ENCODE assay signal across 8 cellular contexts in the genomic region with DNA sequence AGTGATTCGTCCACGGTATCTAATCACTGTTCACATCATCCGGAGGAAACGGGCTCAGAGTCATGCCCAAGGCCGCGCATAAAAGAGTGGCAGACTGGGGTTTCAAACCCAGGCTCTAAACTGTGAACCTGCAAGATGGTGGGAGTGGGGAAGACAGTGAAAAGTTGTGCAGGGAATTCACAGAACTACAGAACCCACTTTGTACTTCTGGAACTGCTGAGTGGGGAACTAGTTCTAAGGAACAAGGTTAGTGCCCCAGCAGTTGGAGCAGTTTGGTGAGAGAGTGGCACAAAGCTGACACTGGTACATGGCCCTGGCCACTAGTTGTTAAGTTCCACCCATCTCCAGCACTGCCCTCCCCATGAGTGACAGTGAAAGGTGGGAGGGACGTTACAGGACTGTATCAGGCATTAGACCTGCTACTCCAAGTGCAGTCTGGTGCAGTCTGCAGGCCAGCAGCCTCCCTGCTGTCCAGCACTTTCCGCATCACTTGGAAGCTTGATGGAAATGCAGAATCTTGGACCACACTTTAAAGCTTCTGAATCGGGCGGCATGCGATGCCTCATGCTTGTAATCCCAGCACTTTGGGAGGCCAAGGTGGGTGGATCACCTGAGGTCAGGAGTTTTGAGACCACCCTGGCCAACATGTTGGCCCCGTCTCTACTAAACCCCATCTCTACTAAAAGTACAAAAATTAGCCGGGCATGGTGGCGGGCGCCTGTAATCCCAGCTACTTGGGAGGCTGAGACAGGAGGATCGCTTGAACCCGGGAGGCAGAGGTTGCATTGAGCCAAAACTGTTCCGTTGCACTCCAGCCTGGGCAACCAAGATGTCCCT. TPM values are rescaled to one million over a fixed set of nuclear protein-coding genes. Genes with fewer than 3 reads are reported as not detected.
DNase-seq lines count a peak whose midpoint lies in the region; ATAC-seq and TF ChIP-seq lines count a peak whose summit lies in the region.

No MANE protein-coding gene starts in this region.

- 39 to 50% methylated on average over 18 of the region's 18 CpGs for WGBS in testis, 2 donors

- no peaks in the 10 kb centered on the region for H3K27me3 ChIP-seq in KMS-11 (ENCODE audit: insufficient read depth, low read depth)
- no peaks in the 10 kb centered on the region for H3K27me3 ChIP-seq in WERI-Rb-1 (ENCODE audit: insufficient read depth, low read depth, severe bottlenecking)
- no peaks in the 10 kb centered on the region for H3K27me3 ChIP-seq in duodenal mucosa (ENCODE audit: control insufficient read depth in 1 of 2, insufficient read depth in 2 of 2, low read length in 2 of 2)
- no peaks in the 10 kb centered on the region for H3K27me3 ChIP-seq in testis

- ATAC-seq in memory B cell (ENCODE audit: low read depth) (peak; percentile 5), GM18498 (IDR thresholded peaks at IDR 0.05; ENCODE audit: unreplicated experiment) (no peak)

- peak overlapping the region; percentile 21 for H2AFZ ChIP-seq in KMS-11 (ENCODE audit: low read depth)

- DNase-seq in WERI-Rb-1 (peak; percentile 78), memory B cell (ENCODE audit: low spot score in 2 of 2) (peak; percentile 43 to 47), testis (peak; percentile 88), NCI-H1092 treated with DMSO at 0.1 percent for 48 hours (lab: John Stamatoyannopoulos, UW) (no peak)

- peak overlapping the region; percentile 40 for H3K4me3 ChIP-seq in KMS-11 (IDR thresholded peaks at IDR 0.05; ENCODE audit: insufficient read depth, low read depth, low read length)
- H3K4me3 ChIP-seq in WERI-Rb-1 (ENCODE audit: low read depth, low read length) = peak overlapping the region; percentile 63
- peak overlapping the region; percentile 57 to 62 for H3K4me3 ChIP-seq in duodenal mucosa (ENCODE audit: low read depth in 1 of 2, low read length in 2 of 2)
- H3K4me3 ChIP-seq in testis = peak overlapping the region; percentile 60 to 89

- H3K36me3 Mint-ChIP-seq in memory B cell = no peaks in the 10 kb centered on the region

- H3K4me1 Mint-ChIP-seq in memory B cell = peaks cover 23% of the 10 kb centered on the region

- TF ChIP-seq CTCF in KMS-11 (conservative IDR thresholded peaks at IDR 0.05; ENCODE audit: low read depth, low read length) = no peak
- no peak for TF ChIP-seq CTCF in WERI-Rb-1 (IDR thresholded peaks at IDR 0.05; ENCODE audit: low read depth, low read length)
- TF ChIP-seq CTCF in testis (IDR thresholded peaks at IDR 0.05) = no peak

- H3K4me1 ChIP-seq in ES-I3 (ENCODE audit: insufficient read depth, low read length) = peaks cover 18% of the 10 kb centered on the region
- H3K4me1 ChIP-seq in KMS-11 (ENCODE audit: low read depth, poor library complexity, severe bottlenecking) = peaks cover 54% of the 10 kb centered on the region
- H3K4me1 ChIP-seq in duodenal mucosa (ENCODE audit: control insufficient read depth in 1 of 2, insufficient read depth in 2 of 2, low read length in 2 of 2) = peaks cover 21 to 23% of the 10 kb centered on the region in 2 donors
- H3K4me1 ChIP-seq in testis = peaks cover 17% of the 10 kb centered on the region

- no peaks in the 10 kb centered on the region for H3K9me3 Mint-ChIP-seq in memory B cell

- H3K27me3 Mint-ChIP-seq in memory B cell = no peaks in the 10 kb centered on the region

- H3K36me3 ChIP-seq in ES-I3 (ENCODE audit: insufficient read depth, low read length) (no peaks in the 10 kb centered on the region), KMS-11 (ENCODE audit: insufficient read depth) (no peaks in the 10 kb centered on the region), WERI-Rb-1 (no peaks in the 10 kb centered on the region; the same call in 1 of the 2 replicates), duodenal mucosa (ENCODE audit: control insufficient read depth in 1 of 2, insufficient read depth in 2 of 2, low read length in 2 of 2) (no peaks in the 10 kb centered on the region), testis (ENCODE audit: low read depth, missing control alignments) (no peaks in the 10 kb centered on the region)

- H3K9ac ChIP-seq in ES-I3 (ENCODE audit: low read depth, low read length) (peak overlapping the region; percentile 61), KMS-11 (peak overlapping the region; percentile 77), duodenal mucosa (ENCODE audit: low read depth in 1 of 2, low read length in 2 of 2) (peak overlapping the region; percentile 92 to 97)

- H3K4me2 ChIP-seq in KMS-11 = peak overlapping the region; percentile 80

- intact Hi-C loops in testis (cut with DNase I; ENCODE audit: low total_unique reads) = loop anchor here (2.0 to 5.0 kb wide), 2 partner anchors 57 to 231 kb away; partner anchors contain the start of gene PCBP1

- H3K27ac ChIP-seq in KMS-11 = peak overlapping the region; percentile 83
- peak overlapping the region; percentile 92 for H3K27ac ChIP-seq in WERI-Rb-1
- peak overlapping the region; percentile 98 for H3K27ac ChIP-seq in duodenal mucosa (ENCODE audit: low read depth, low read length)
- H3K27ac ChIP-seq in testis = peak overlapping the region; percentile 100

- H4K20me1 ChIP-seq in KMS-11 (ENCODE audit: insufficient read depth) = no peaks in the 10 kb centered on the region

- peak overlapping the region; percentile 82 for H3K4me3 Mint-ChIP-seq in memory B cell

- no peaks in the 10 kb centered on the region for H3K79me2 ChIP-seq in KMS-11 (ENCODE audit: insufficient read depth, low read depth)

- peak; percentile 24 for TF ChIP-seq POLR2A in testis (IDR thresholded peaks at IDR 0.05)

- H3K9me3 ChIP-seq in ES-I3 (ENCODE audit: control insufficient read depth, insufficient read depth, low read length) = no peaks in the 10 kb centered on the region
- no peaks in the 10 kb centered on the region for H3K9me3 ChIP-seq in WERI-Rb-1 (ENCODE audit: severe bottlenecking)
- H3K9me3 ChIP-seq in duodenal mucosa (ENCODE audit: control insufficient read depth in 1 of 2, low read length in 2 of 2) = no peaks in the 10 kb centered on the region
- no peaks in the 10 kb centered on the region for H3K9me3 ChIP-seq in testis

- peak overlapping the region; percentile 99 for H3K27ac Mint-ChIP-seq in memory B cell

RNA-seq across cellular contexts. Expression of gene C2orf42, which starts 47.3 kb away (rescaled TPM):
- 10 to 100 TPM; 61.6 to 94.4 TPM for total RNA-seq in testis
- 175 TPM for polyA plus RNA-seq in testis (ENCODE audit: insufficient read depth, low read depth, low replicate concordance)

RNA-seq across cellular contexts. Expression of gene PCBP1, which starts 56.3 kb away (rescaled TPM):
- 100 to 1,000 TPM; 144 to 200 TPM for total RNA-seq in testis
- 270 TPM for polyA plus RNA-seq in testis (ENCODE audit: insufficient read depth, low read depth, low replicate concordance)
